In the genomic region with DNA sequence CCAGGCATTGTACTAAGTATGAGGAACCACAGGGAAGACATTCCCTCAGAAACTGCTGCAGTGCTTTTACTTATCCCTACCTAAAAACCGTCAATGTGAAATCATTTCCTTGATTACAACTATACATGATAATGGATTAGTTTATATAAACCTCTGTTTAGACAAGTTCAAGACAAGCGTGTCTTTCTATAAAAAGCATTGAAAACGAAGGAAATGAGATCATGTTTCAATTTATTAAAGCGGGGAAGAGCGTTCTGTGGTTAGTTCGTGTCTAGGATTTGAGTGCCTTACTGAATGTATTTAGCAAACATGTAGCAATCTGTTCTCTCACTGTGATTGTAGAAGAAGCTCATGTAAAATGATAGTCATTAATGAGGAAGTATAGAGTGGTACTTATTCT, we compare ENCODE assay signal across 1 cellular context.
TF ChIP-seq lines count a peak whose summit lies in the region.

No MANE protein-coding gene starts in this region.

TF ChIP-seq in WTC11, 78 proteins besides CTCF, POLR2A, EP300 and RAD21:
- TF ChIP-seq, protein P1, sequence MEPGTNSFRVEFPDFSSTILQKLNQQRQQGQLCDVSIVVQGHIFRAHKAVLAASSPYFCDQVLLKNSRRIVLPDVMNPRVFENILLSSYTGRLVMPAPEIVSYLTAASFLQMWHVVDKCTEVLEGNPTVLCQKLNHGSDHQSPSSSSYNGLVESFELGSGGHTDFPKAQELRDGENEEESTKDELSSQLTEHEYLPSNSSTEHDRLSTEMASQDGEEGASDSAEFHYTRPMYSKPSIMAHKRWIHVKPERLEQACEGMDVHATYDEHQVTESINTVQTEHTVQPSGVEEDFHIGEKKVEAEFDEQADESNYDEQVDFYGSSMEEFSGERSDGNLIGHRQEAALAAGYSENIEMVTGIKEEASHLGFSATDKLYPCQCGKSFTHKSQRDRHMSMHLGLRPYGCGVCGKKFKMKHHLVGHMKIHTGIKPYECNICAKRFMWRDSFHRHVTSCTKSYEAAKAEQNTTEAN (CRISPR knock-in tag; IDR thresholded peaks at IDR 0.05), result no peak
- TF ChIP-seq MYBL2 (CRISPR knock-in tag; IDR thresholded peaks at IDR 0.05) (no peak), ZNF671 (CRISPR knock-in tag; IDR thresholded peaks at IDR 0.05) (no peak), AR (CRISPR knock-in tag; IDR thresholded peaks at IDR 0.05) (no peak), FOXP1 (CRISPR knock-in tag; IDR thresholded peaks at IDR 0.05; ENCODE audit: borderline replicate concordance) (no peak), ZNF396 (CRISPR knock-in tag; IDR thresholded peaks at IDR 0.05; ENCODE audit: borderline replicate concordance) (no peak), ELF4 (CRISPR knock-in tag; IDR thresholded peaks at IDR 0.05; ENCODE audit: low read depth) (no peak), SOX15 (CRISPR knock-in tag; IDR thresholded peaks at IDR 0.05) (no peak), NFYB (CRISPR knock-in tag; conservative IDR thresholded peaks at IDR 0.05; ENCODE audit: low read depth) (no peak), MLX (CRISPR knock-in tag; IDR thresholded peaks at IDR 0.05) (no peak), USF2 (CRISPR knock-in tag; IDR thresholded peaks at IDR 0.05) (no peak), PRDM15 (CRISPR knock-in tag; IDR thresholded peaks at IDR 0.05) (no peak), GTF2I (CRISPR knock-in tag; conservative IDR thresholded peaks at IDR 0.05) (no peak)
- TF ChIP-seq, protein P2, sequence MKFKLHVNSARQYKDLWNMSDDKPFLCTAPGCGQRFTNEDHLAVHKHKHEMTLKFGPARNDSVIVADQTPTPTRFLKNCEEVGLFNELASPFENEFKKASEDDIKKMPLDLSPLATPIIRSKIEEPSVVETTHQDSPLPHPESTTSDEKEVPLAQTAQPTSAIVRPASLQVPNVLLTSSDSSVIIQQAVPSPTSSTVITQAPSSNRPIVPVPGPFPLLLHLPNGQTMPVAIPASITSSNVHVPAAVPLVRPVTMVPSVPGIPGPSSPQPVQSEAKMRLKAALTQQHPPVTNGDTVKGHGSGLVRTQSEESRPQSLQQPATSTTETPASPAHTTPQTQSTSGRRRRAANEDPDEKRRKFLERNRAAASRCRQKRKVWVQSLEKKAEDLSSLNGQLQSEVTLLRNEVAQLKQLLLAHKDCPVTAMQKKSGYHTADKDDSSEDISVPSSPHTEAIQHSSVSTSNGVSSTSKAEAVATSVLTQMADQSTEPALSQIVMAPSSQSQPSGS (CRISPR knock-in tag; IDR thresholded peaks at IDR 0.05; ENCODE audit: borderline replicate concordance, low read depth), result no peak
- TF ChIP-seq, protein P3, sequence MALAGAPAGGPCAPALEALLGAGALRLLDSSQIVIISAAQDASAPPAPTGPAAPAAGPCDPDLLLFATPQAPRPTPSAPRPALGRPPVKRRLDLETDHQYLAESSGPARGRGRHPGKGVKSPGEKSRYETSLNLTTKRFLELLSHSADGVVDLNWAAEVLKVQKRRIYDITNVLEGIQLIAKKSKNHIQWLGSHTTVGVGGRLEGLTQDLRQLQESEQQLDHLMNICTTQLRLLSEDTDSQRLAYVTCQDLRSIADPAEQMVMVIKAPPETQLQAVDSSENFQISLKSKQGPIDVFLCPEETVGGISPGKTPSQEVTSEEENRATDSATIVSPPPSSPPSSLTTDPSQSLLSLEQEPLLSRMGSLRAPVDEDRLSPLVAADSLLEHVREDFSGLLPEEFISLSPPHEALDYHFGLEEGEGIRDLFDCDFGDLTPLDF (CRISPR knock-in tag; IDR thresholded peaks at IDR 0.05), result no peak
